ENCODE assay signal across 1 cellular context in the genomic region with DNA sequence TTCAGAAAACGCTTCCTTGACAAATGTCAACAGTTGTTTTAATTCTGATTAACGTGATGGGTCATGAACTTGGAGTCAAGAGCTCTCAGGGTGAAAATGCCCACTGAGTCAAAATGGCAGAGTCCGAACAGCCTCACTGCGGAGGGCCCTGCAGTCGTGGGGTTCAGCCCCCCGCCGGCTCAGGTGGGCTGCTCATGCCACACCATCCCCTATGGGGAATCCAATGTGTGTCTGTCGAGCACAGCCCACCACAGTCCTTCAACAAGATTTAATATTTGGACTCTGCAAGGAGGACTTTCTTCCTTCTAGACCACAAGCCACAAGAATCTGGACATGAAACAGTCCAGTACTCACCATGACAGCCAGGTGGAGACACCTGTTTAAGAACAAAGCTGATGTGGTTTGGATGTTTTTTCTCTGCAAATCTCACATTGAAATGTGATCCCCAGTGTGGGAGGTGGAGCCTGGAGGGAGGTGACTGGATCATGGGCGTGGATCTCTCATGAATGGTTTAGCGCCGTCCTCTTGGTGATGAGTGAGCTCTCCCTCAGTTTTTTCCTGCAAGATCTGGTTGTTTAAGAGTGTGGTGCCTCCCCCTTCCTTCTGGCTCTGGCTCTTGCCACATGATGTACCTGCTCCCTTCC.
TF ChIP-seq lines count a peak whose summit lies in the region.

No MANE protein-coding gene starts in this region.

TF ChIP-seq in HepG2, 621 proteins besides CTCF, POLR2A, EP300 and RAD21 (continued from another document):
- TF ChIP-seq ZNF337 (CRISPR knock-in tag; IDR thresholded peaks at IDR 0.05; ENCODE audit: borderline replicate concordance, low read depth) (no peak), ZNF224 (CRISPR knock-in tag; IDR thresholded peaks at IDR 0.05) (no peak), SIX4 (CRISPR knock-in tag; IDR thresholded peaks at IDR 0.05) (peak; percentile 39; the same call in 1 of the 2 replicates), SUZ12 (IDR thresholded peaks at IDR 0.05; ENCODE audit: low read depth, low read length) (no peak), SIX1 (CRISPR knock-in tag; IDR thresholded peaks at IDR 0.05; ENCODE audit: borderline replicate concordance) (peak; percentile 38; the same call in 1 of the 2 replicates), STAG1 (CRISPR knock-in tag; IDR thresholded peaks at IDR 0.05) (peak; percentile 55), GFI1 (CRISPR knock-in tag; IDR thresholded peaks at IDR 0.05; ENCODE audit: borderline replicate concordance) (no peak), RBM39 (IDR thresholded peaks at IDR 0.05; ENCODE audit: low read depth, low read length, poor library complexity, severe bottlenecking) (no peak), SMC3 (IDR thresholded peaks at IDR 0.05; ENCODE audit: low read length) (peak; percentile 70), YY1 (IDR thresholded peaks at IDR 0.05; ENCODE audit: insufficient read depth, insufficient replicate concordance, low read depth, low read length) (no peak), NCOR1 (IDR thresholded peaks at IDR 0.05; ENCODE audit: borderline replicate concordance, low read length) (no peak), ZMYM4 (CRISPR knock-in tag; IDR thresholded peaks at IDR 0.05) (no peak), ZNF329 (CRISPR knock-in tag; IDR thresholded peaks at IDR 0.05; ENCODE audit: low read depth) (no peak), HOXD1 (CRISPR knock-in tag; IDR thresholded peaks at IDR 0.05) (no peak), BRD4 (CRISPR knock-in tag; IDR thresholded peaks at IDR 0.05) (no peak), ZMYM3 (CRISPR knock-in tag; IDR thresholded peaks at IDR 0.05) (no peak), PPARG (CRISPR knock-in tag; conservative IDR thresholded peaks at IDR 0.05) (no peak), MTA1 (CRISPR knock-in tag; IDR thresholded peaks at IDR 0.05; ENCODE audit: borderline replicate concordance) (no peak), RBM22 (optimal IDR thresholded peaks at IDR 0.05; ENCODE audit: low read length) (no peak)
- TF ChIP-seq, protein P1, sequence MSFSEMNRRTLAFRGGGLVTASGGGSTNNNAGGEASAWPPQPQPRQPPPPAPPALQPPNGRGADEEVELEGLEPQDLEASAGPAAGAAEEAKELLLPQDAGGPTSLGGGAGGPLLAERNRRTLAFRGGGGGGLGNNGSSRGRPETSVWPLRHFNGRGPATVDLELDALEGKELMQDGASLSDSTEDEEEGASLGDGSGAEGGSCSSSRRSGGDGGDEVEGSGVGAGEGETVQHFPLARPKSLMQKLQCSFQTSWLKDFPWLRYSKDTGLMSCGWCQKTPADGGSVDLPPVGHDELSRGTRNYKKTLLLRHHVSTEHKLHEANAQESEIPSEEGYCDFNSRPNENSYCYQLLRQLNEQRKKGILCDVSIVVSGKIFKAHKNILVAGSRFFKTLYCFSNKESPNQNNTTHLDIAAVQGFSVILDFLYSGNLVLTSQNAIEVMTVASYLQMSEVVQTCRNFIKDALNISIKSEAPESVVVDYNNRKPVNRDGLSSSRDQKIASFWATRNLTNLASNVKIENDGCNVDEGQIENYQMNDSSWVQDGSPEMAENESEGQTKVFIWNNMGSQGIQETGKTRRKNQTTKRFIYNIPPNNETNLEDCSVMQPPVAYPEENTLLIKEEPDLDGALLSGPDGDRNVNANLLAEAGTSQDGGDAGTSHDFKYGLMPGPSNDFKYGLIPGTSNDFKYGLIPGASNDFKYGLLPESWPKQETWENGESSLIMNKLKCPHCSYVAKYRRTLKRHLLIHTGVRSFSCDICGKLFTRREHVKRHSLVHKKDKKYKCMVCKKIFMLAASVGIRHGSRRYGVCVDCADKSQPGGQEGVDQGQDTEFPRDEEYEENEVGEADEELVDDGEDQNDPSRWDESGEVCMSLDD (CRISPR knock-in tag; IDR thresholded peaks at IDR 0.05; ENCODE audit: borderline replicate concordance), result no peak
- TF ChIP-seq, protein P2, sequence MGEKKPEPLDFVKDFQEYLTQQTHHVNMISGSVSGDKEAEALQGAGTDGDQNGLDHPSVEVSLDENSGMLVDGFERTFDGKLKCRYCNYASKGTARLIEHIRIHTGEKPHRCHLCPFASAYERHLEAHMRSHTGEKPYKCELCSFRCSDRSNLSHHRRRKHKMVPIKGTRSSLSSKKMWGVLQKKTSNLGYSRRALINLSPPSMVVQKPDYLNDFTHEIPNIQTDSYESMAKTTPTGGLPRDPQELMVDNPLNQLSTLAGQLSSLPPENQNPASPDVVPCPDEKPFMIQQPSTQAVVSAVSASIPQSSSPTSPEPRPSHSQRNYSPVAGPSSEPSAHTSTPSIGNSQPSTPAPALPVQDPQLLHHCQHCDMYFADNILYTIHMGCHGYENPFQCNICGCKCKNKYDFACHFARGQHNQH (CRISPR knock-in tag; IDR thresholded peaks at IDR 0.05), result no peak
TF ChIP-seq in HepG2: peak in this region for 4.
